In the genomic region with DNA sequence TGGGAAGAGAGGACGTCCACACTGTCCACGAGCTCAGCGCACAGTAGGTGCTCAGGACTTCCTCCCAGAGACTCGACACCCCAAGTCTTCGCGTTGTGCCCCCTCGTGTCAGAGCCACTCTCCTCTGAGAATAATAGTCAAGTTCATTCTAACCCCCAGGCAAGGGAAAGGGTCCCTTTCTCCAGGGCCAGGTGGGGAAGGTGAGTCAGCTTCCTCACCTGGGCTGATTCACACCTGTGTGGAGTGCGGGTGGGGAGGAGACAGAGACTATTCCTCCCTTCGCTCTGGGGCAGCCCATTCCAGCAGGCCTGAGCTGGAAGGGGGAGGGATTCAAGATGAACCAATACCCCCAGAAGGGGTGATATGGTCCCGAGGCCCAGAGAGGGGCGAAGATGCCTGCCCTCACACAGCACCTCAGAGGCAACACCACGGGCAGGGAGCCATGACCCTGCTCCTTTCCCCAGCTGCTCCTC, we compare ENCODE assay signal across 13 cellular contexts. TPM values are rescaled to one million over a fixed set of nuclear protein-coding genes. Genes with fewer than 3 reads are reported as not detected.
DNase-seq lines count a peak whose midpoint lies in the region; ATAC-seq and TF ChIP-seq lines count a peak whose summit lies in the region.
"Had no signal": no experiment of that assay in that cellular context is flagged by ENCODE, and none has a peak within 500 bp of the region (broad histone marks: within the 10 kb centered on the region; RNA-seq: fewer than 3 reads in every experiment).

No MANE protein-coding gene starts in this region.

- H3K27ac Mint-ChIP-seq in T-helper 2 cell treated with Interferon-gamma antibody and Interleukin-4, amounts not matched to agents 5 μg/mL and 100 μg/mL, for 36 hours = no peak overlapping the region

- WGBS in prostate gland = 83% methylated on average over 12 of the region's 12 CpGs

- H3K4me3 Mint-ChIP-seq in T-helper 2 cell treated with Interferon-gamma antibody and Interleukin-4, amounts not matched to agents 5 μg/mL and 100 μg/mL, for 36 hours = no peak overlapping the region

- intact Hi-C loops in prostate gland (cut with DNase I) = no loop called here

- TF ChIP-seq CTCF in right atrium auricular region (IDR thresholded peaks at IDR 0.05) (no peak), prostate gland (IDR thresholded peaks at IDR 0.05) (no peak)

- no peaks in the 10 kb centered on the region for H3K27me3 ChIP-seq in right atrium auricular region
- no peaks in the 10 kb centered on the region for H3K27me3 ChIP-seq in prostate gland (replicated peaks; ENCODE audit: insufficient read depth)

- H3K9me3 ChIP-seq in right atrium auricular region (peaks cover 0 to under 1% of the 10 kb centered on the region in 2 donors), prostate gland (no peaks in the 10 kb centered on the region)

- no peak for ATAC-seq in GM21737 (IDR thresholded peaks at IDR 0.05; ENCODE audit: unreplicated experiment)
- no peak for ATAC-seq in HG03342 (IDR thresholded peaks at IDR 0.05; ENCODE audit: unreplicated experiment)
- ATAC-seq: activated CD4-positive, CD25-positive, alpha-beta regulatory T cell treated with anti-CD3 and anti-CD28 coated beads, Interleukin-2, amount 50 U/mL, for 24 hours had no signal

- no peaks in the 10 kb centered on the region for H3K4me1 Mint-ChIP-seq in T-helper 2 cell treated with Interferon-gamma antibody and Interleukin-4, amounts not matched to agents 5 μg/mL and 100 μg/mL, for 36 hours (ENCODE audit: low read depth)

- peaks cover 0 to 34% of the 10 kb centered on the region in 2 donors for H3K4me1 ChIP-seq in right atrium auricular region
- peaks cover 23% of the 10 kb centered on the region for H3K4me1 ChIP-seq in prostate gland (replicated peaks)

- peaks cover 2% of the 10 kb centered on the region for H3K27me3 Mint-ChIP-seq in T-helper 2 cell treated with Interferon-gamma antibody and Interleukin-4, amounts not matched to agents 5 μg/mL and 100 μg/mL, for 36 hours (ENCODE audit: low read depth)

- H3K36me3 ChIP-seq in right atrium auricular region (no peaks in the 10 kb centered on the region), prostate gland (no peaks in the 10 kb centered on the region)

- DNase-seq in HPDE6-E6E7 (ENCODE audit: extremely low spot score) (peak; percentile 96), SW480 (ENCODE audit: low spot score) (peak; percentile 52), right atrium auricular region (ENCODE audit: low spot score) (no peak), prostate gland (ENCODE audit: low spot score) (no peak), NCI-H2171 treated with DMSO at 0.1 percent for 48 hours (lab: John Stamatoyannopoulos, UW) (no peak)
- DNase-seq in T-helper 2 cell treated with Interferon-gamma antibody and Interleukin-4, amounts not matched to agents 5 μg/mL and 100 μg/mL, for 36 hours (ENCODE audit: low spot score) = no peak
- DNase-seq: caudate nucleus; NCI-H1092; NCI-H510A treated with DMSO at 0.1 percent for 48 hours; stimulated activated CD4-positive, alpha-beta T cell treated with anti-CD3 and anti-CD28 coated beads, Interleukin-2, amount 100 ng/mL, for 48 hours had no signal

- H3K27ac ChIP-seq in right atrium auricular region (peak overlapping the region; percentile 55 to 82), prostate gland (peak overlapping the region; percentile 61 to 71)

- H3K36me3 Mint-ChIP-seq in T-helper 2 cell treated with Interferon-gamma antibody and Interleukin-4, amounts not matched to agents 5 μg/mL and 100 μg/mL, for 36 hours (ENCODE audit: low read depth) = no peaks in the 10 kb centered on the region

- H3K9me3 Mint-ChIP-seq in T-helper 2 cell treated with Interferon-gamma antibody and Interleukin-4, amounts not matched to agents 5 μg/mL and 100 μg/mL, for 36 hours = no peaks in the 10 kb centered on the region

- H3K4me3 ChIP-seq in right atrium auricular region (no peak overlapping the region), prostate gland (no peak overlapping the region)

- no peak for TF ChIP-seq POLR2A in prostate gland (IDR thresholded peaks at IDR 0.05)

RNA-seq across cellular contexts. Expression of a gene that starts 29.1 kb away (rescaled TPM):
- total RNA-seq in right atrium auricular region (1,000 to 10,000 TPM in 1 of 2 donors, 100 to 1,000 TPM in 1; 440 to 1,190 TPM), prostate gland (1,000 to 10,000 TPM; 2,375 to 2,654 TPM)

RNA-seq across cellular contexts. Expression of a gene that starts 45.5 kb away (rescaled TPM):
- total RNA-seq in right atrium auricular region (10 to 100 TPM; 21.9 to 22.0 TPM), prostate gland (10 to 100 TPM in 1 of 2 donors, 1 to 10 TPM in 1; 9.9 to 16.4 TPM)

RNA-seq across cellular contexts. Expression of a gene that starts 59.5 kb away (rescaled TPM):
- total RNA-seq in right atrium auricular region (10 to 100 TPM; 29.4 to 29.5 TPM), prostate gland (10 to 100 TPM; 38.3 to 43.8 TPM)

Comparison
In these comparisons a context has a peak if more than half of its experiments do, and no peak if none do; other contexts are left out.
1. DNase-seq: peak in HPDE6-E6E7 (single experiment) and SW480 (single experiment); none in right atrium auricular region (single experiment), prostate gland (single experiment), T-helper 2 cell treated with Interferon-gamma antibody and Interleukin-4, amounts not matched to agents 5 μg/mL and 100 μg/mL, for 36 hours (single experiment) and NCI-H2171 treated with DMSO at 0.1 percent for 48 hours (single experiment).